21 cellular contexts compared by ENCODE assay signal in the genomic region with DNA sequence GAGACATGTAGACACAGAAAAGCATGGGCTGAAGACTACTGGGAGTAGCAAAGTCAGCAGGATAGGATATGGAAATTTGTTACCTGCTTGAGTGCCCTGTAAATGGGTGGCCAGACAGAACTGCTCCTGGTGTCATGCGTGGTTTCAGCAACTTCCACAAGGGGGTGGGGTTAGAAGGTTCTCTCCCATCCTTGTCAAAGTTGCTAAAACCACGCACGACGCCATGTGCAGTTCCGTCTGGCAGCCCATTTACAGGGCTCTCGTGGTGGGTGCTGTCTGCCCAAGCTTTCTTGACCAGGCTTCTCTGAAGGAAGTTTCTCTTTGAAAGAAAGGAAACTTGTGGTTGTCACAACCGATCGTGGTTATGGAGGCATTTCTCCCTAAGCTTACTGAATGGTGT. TPM values are rescaled to one million over a fixed set of nuclear protein-coding genes. Genes with fewer than 3 reads are reported as not detected.
A peak's percentile ranks its signal among the peaks of the same experiment; 100 is the strongest.
DNase-seq lines count a peak whose midpoint lies in the region; ATAC-seq and TF ChIP-seq lines count a peak whose summit lies in the region.
"Had no signal": no experiment of that assay in that cellular context is flagged by ENCODE, and none has a peak within 500 bp of the region (broad histone marks: within the 10 kb centered on the region; RNA-seq: fewer than 3 reads in every experiment).

No MANE protein-coding gene starts in this region.

- no peaks in the 10 kb centered on the region for H3K27me3 Mint-ChIP-seq in T-helper 17 cell

- H2AK5ac ChIP-seq in mesendoderm (ENCODE audit: low read length) = no peak overlapping the region

- H3K79me1 ChIP-seq in mesendoderm (ENCODE audit: low read length) = no peaks in the 10 kb centered on the region

- H3K56ac ChIP-seq in mesendoderm (ENCODE audit: low read length) = no peak overlapping the region

- POLR2A ChIA-PET in HEK293 (lab: Yijun Ruan, JAX) = interaction anchor here (0.7 to 1.0 kb wide), 3 partner anchors 12 to 61 kb away, joined by 3 to 4 read pairs (median 3); no protein-coding TSS in a partner anchor

- no peak overlapping the region for H3K27ac ChIP-seq in HEK293 (ENCODE audit: extremely low read depth, low read depth, low read length)
- no peak overlapping the region for H3K27ac ChIP-seq in mesendoderm (ENCODE audit: low read depth, low read length)
- H3K27ac ChIP-seq: 22Rv1 had no signal

- ATAC-seq in T-helper 17 cell (peak; percentile 44), GM18517 (IDR thresholded peaks at IDR 0.05; ENCODE audit: unreplicated experiment) (no peak), GM18867 (IDR thresholded peaks at IDR 0.05; ENCODE audit: unreplicated experiment) (no peak), HG02759 (IDR thresholded peaks at IDR 0.05; ENCODE audit: unreplicated experiment) (no peak)
- ATAC-seq: activated naive CD4-positive, alpha-beta T cell treated with anti-CD3 and anti-CD28 coated beads, Interleukin-2, amount 50 U/mL, for 72 hours had no signal

- no peak overlapping the region for H3K9ac ChIP-seq in mesendoderm (ENCODE audit: low read length)

- no peak overlapping the region for H3K27ac Mint-ChIP-seq in T-helper 17 cell
- H3K27ac Mint-ChIP-seq: activated naive CD4-positive, alpha-beta T cell treated with anti-CD3 and anti-CD28 coated beads, Interleukin-2, amount 50 U/mL, for 72 hours had no signal

- H3K4me3 Mint-ChIP-seq in T-helper 17 cell = no peak overlapping the region

- no peak overlapping the region for H4K5ac ChIP-seq in mesendoderm (ENCODE audit: low read length)

- H2BK120ac ChIP-seq in mesendoderm (ENCODE audit: low read depth, low read length) = no peak overlapping the region

- no peak overlapping the region for H3K18ac ChIP-seq in mesendoderm (ENCODE audit: low read length)

- CTCF ChIA-PET in HEK293 (lab: Yijun Ruan, JAX) = interaction anchor here (0.7 kb wide), 2 partner anchors 320 to 385 kb away, joined by 3 read pairs; no protein-coding TSS in a partner anchor

- H2BK15ac ChIP-seq in mesendoderm (replicated peaks; ENCODE audit: low read depth) = no peak overlapping the region

- peaks cover 0 to 28% of the 10 kb centered on the region in 2 experiments; a peak in 2 of 3 replicates for H3K36me3 ChIP-seq in HEK293 (ENCODE audit: control insufficient read depth in 2 of 2, insufficient read depth in 1 of 2, low read length in 2 of 2)
- H3K36me3 ChIP-seq in mesendoderm (ENCODE audit: control insufficient read depth, insufficient read depth, low read length) = no peaks in the 10 kb centered on the region

- H3K9me3 ChIP-seq in HEK293 (ENCODE audit: control insufficient read depth, insufficient read depth, low read depth, low read length) = no peaks in the 10 kb centered on the region
- H3K9me3 ChIP-seq in T-helper 17 cell (ENCODE audit: control insufficient read depth, low read length, poor library complexity, severe bottlenecking) = no peaks in the 10 kb centered on the region

- no peak overlapping the region for H3K4ac ChIP-seq in mesendoderm (ENCODE audit: low read depth, low read length)

- H3K4me1 ChIP-seq in HEK293 (ENCODE audit: control insufficient read depth, insufficient read depth, low read length) (peaks cover 7% of the 10 kb centered on the region), mesendoderm (ENCODE audit: control insufficient read depth, low read depth, low read length) (peaks cover under 1% of the 10 kb centered on the region)

- H3K4me3 ChIP-seq in HEK293 (ENCODE audit: low read depth, low read length) (no peak overlapping the region), mesendoderm (ENCODE audit: low read length) (no peak overlapping the region)

- H3K23ac ChIP-seq in mesendoderm (ENCODE audit: low read length) = no peak overlapping the region

- no peak overlapping the region for H3K4me2 ChIP-seq in mesendoderm (ENCODE audit: low read length)

- peaks cover 13% of the 10 kb centered on the region for H3K4me1 Mint-ChIP-seq in T-helper 17 cell

- 0 out of 2 replicates have a peak, but pooled peaks have one; percentile 11 for TF ChIP-seq CTCF in HEK293 (tag by site-specific recombination; IDR thresholded peaks at IDR 0.05)

- peaks cover under 1% of the 10 kb centered on the region for H3K36me3 Mint-ChIP-seq in T-helper 17 cell (ENCODE audit: low read depth)
- H3K36me3 Mint-ChIP-seq: naive thymus-derived CD8-positive, alpha-beta T cell had no signal

- H4K8ac ChIP-seq in mesendoderm (ENCODE audit: low read depth, low read length) = no peak overlapping the region

- DNase-seq in DMS53 (lab: John Stamatoyannopoulos, UW) (peak; percentile 11), DMS53 treated with DMSO at 0.1 percent for 48 hours (lab: John Stamatoyannopoulos, UW; ENCODE audit: unreplicated experiment) (no peak), T-helper 17 cell (no peak), mesendoderm (peak; percentile 43)
- DNase-seq: activated T-cell treated with anti-CD3 and anti-CD28 coated beads for 4 hours; caudate nucleus; effector memory CD4-positive, alpha-beta T cell; naive thymus-derived CD8-positive, alpha-beta T cell; NCI-H69; stimulated activated CD4-positive, alpha-beta T cell treated with anti-CD3 and anti-CD28 coated beads, Interleukin-15, amount 100 ng/mL, for 24 hours; substantia nigra had no signal

- no peaks in the 10 kb centered on the region for H3K79me2 ChIP-seq in mesendoderm (ENCODE audit: control insufficient read depth, insufficient read depth, low read length)

- H2BK5ac ChIP-seq in mesendoderm (ENCODE audit: low read length) = no peak overlapping the region

- H3K27me3 ChIP-seq in mesendoderm (ENCODE audit: insufficient read depth, low read length, poor library complexity) = no peaks in the 10 kb centered on the region

- no CpG with 5 or more reads among the region's 8 CpGs for WGBS in mesendoderm (ENCODE audit: extremely low coverage, insufficient coverage, low lambda C conversion rate)

TF ChIP-seq in HEK293, 187 proteins besides CTCF, POLR2A, EP300 and RAD21 (continues in another document):
- TF ChIP-seq ZNF629 (tag by site-specific recombination; IDR thresholded peaks at IDR 0.05) = no peak
- TF ChIP-seq ZXDB (tag by site-specific recombination; IDR thresholded peaks at IDR 0.05) = no peak
- no peak for TF ChIP-seq KLF7 (tag by site-specific recombination; IDR thresholded peaks at IDR 0.05; ENCODE audit: borderline replicate concordance)
- TF ChIP-seq, protein P1, sequence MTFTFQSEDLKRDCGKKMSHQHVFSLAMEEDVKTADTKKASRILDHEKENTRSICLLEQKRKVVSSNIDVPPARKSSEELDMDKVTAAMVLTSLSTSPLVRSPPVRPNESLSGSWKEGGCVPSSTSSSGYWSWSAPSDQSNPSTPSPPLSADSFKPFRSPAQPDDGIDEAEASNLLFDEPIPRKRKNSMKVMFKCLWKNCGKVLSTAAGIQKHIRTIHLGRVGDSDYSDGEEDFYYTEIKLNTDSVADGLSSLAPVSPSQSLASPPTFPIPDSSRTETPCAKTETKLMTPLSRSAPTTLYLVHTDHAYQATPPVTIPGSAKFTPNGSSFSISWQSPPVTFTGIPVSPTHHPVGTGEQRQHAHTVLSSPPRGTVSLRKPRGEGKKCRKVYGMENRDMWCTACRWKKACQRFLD (tag by site-specific recombination; IDR thresholded peaks at IDR 0.05) = no peak
- TF ChIP-seq, protein P2, sequence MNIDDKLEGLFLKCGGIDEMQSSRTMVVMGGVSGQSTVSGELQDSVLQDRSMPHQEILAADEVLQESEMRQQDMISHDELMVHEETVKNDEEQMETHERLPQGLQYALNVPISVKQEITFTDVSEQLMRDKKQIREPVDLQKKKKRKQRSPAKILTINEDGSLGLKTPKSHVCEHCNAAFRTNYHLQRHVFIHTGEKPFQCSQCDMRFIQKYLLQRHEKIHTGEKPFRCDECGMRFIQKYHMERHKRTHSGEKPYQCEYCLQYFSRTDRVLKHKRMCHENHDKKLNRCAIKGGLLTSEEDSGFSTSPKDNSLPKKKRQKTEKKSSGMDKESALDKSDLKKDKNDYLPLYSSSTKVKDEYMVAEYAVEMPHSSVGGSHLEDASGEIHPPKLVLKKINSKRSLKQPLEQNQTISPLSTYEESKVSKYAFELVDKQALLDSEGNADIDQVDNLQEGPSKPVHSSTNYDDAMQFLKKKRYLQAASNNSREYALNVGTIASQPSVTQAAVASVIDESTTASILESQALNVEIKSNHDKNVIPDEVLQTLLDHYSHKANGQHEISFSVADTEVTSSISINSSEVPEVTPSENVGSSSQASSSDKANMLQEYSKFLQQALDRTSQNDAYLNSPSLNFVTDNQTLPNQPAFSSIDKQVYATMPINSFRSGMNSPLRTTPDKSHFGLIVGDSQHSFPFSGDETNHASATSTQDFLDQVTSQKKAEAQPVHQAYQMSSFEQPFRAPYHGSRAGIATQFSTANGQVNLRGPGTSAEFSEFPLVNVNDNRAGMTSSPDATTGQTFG (tag by site-specific recombination; IDR thresholded peaks at IDR 0.05; ENCODE audit: borderline replicate concordance) = no peak
- TF ChIP-seq ZNF266 (tag by site-specific recombination; IDR thresholded peaks at IDR 0.05; ENCODE audit: low read depth) = no peak
- TF ChIP-seq ZNF37A (tag by site-specific recombination; IDR thresholded peaks at IDR 0.05) = no peak
- no peak for TF ChIP-seq ZNF157 (tag by site-specific recombination; IDR thresholded peaks at IDR 0.05)
- TF ChIP-seq SETDB1 (IDR thresholded peaks at IDR 0.05; ENCODE audit: insufficient read length, low read length) = no peak
- TF ChIP-seq ZNF140 (tag by site-specific recombination; IDR thresholded peaks at IDR 0.05) = no peak
- TF ChIP-seq ZBTB7A (tag by site-specific recombination; IDR thresholded peaks at IDR 0.05; ENCODE audit: low read depth) = no peak
- TF ChIP-seq ZNF707 (tag by site-specific recombination; IDR thresholded peaks at IDR 0.05) = no peak
- no peak for TF ChIP-seq EGR2 (tag by site-specific recombination; IDR thresholded peaks at IDR 0.05; ENCODE audit: low read depth)
- no peak for TF ChIP-seq ZNF501 (tag by site-specific recombination; IDR thresholded peaks at IDR 0.05)
- TF ChIP-seq ZBTB26 (tag by site-specific recombination; optimal IDR thresholded peaks at IDR 0.05) = no peak
- TF ChIP-seq ZNF221 (tag by site-specific recombination; IDR thresholded peaks at IDR 0.05; ENCODE audit: borderline replicate concordance) = no peak
- TF ChIP-seq ZNF423 (tag by site-specific recombination; IDR thresholded peaks at IDR 0.05) = no peak

RNA-seq across cellular contexts. Expression of gene DBNDD1, which starts 6.9 kb away (rescaled TPM):
- under 1 TPM; 0.47 to 0.92 TPM for total RNA-seq in T-helper 17 cell
- polyA plus RNA-seq in mesendoderm (2013, experiment 1 of 2) = 28.4 TPM
- polyA plus RNA-seq in mesendoderm (2013, experiment 2 of 2) = 30.0 TPM

RNA-seq across cellular contexts. Expression of gene PRDM7, which starts 51.0 kb away (rescaled TPM):
- not detected for total RNA-seq in T-helper 17 cell
- not detected for polyA plus RNA-seq in mesendoderm (2013, experiment 1 of 2)
- not detected for polyA plus RNA-seq in mesendoderm (2013, experiment 2 of 2)
- total RNA-seq: activated naive CD4-positive, alpha-beta T cell treated with anti-CD3 and anti-CD28 coated beads, Interleukin-2, amount 50 U/mL, for 72 hours; G401; liver; naive thymus-derived CD8-positive, alpha-beta T cell; renal cortical epithelial cell; RPMI7951 had no signal
- polyA plus RNA-seq: liver; naive thymus-derived CD8-positive, alpha-beta T cell had no signal

Comparison
In these comparisons a context has a peak if more than half of its experiments do, and no peak if none do; other contexts are left out.
1. DNase-seq: peak in DMS53 (single experiment) and mesendoderm (single experiment); none in DMS53 treated with DMSO at 0.1 percent for 48 hours (single experiment) and T-helper 17 cell (0 of 3).